14 cellular contexts compared by ENCODE assay signal in the genomic region with DNA sequence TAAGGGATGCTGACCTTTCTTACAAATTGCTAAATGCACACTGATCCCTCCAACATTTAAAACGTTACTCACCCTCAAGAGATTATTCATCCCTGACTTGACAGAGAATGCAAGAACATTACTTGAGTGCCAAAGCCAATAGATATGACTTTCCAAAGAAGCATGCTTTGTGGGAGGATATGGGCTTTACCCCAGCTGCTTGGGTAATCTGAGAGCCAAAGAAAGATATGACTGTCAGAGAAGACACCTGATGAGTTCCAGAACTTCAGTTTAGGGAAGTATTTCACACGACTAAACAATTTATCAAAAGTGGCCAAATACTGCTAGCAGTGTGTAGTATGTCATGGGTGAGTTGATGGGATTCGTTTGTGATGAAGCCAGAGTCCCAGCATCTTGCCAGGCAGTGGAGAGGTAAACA. TPM values are rescaled to one million over a fixed set of nuclear protein-coding genes. Genes with fewer than 3 reads are reported as not detected.
DNase-seq lines count a peak whose midpoint lies in the region; ATAC-seq, FAIRE-seq and TF ChIP-seq lines count a peak whose summit lies in the region.
"Had no signal": no experiment of that assay in that cellular context is flagged by ENCODE, and none has a peak within 500 bp of the region (broad histone marks: within the 10 kb centered on the region; RNA-seq: fewer than 3 reads in every experiment).

No MANE protein-coding gene starts in this region.

- H3K79me2 ChIP-seq in HepG2 (ENCODE audit: insufficient read depth, low read length): no peaks in the 10 kb centered on the region

- no peak for FAIRE-seq in HepG2 (lab: Jason Lieb, UNC)

- H2AFZ ChIP-seq in HepG2 (ENCODE audit: low read length): no peak overlapping the region
- H2AFZ ChIP-seq: PC-9 had no signal

- H3K27me3 ChIP-seq in liver (ENCODE audit: control insufficient read depth in 4 of 4, insufficient read depth in 4 of 4, low read length in 3 of 4) (peaks cover 0 to 9% (median 0%) of the 10 kb centered on the region in 4 donors), HepG2 (ENCODE audit: control insufficient read depth in 1 of 2, insufficient read depth in 2 of 2, low read length in 2 of 2) (0 out of 5 replicates have a peak, but pooled peaks cover 0 to 5% of the 10 kb centered on the region in 2 experiments), right cardiac atrium (ENCODE audit: control insufficient read depth, insufficient read depth) (no peaks in the 10 kb centered on the region), aorta (ENCODE audit: control insufficient read depth in 1 of 2, insufficient read depth in 2 of 2, low read length in 1 of 2) (no peaks in the 10 kb centered on the region)
- H3K27me3 ChIP-seq: suprapubic skin had no signal

- H3K9ac ChIP-seq in liver (ENCODE audit: low read depth in 1 of 2, low read length in 2 of 2) (no peak overlapping the region), HepG2 (ENCODE audit: insufficient read depth, low read depth, low read length) (no peak overlapping the region)

- no peak for DNase-seq in HepG2 (ENCODE audit: low spot score)
- peak; percentile 57 for DNase-seq in amniotic stem cell (lab: John Stamatoyannopoulos, UW)
- DNase-seq in right cardiac atrium: no peak
- no peak for DNase-seq in aorta
- DNase-seq in H4 (ENCODE audit: low spot score): no peak
- no peak for DNase-seq in NOMO-1 treated with DMSO at 0.1 percent for 48 hours (lab: John Stamatoyannopoulos, UW; ENCODE audit: unreplicated experiment)
- no peak for DNase-seq in GM13977 (ENCODE audit: low spot score)
- DNase-seq: activated effector memory CD4-positive, alpha-beta T cell treated with anti-CD3 and anti-CD28 coated beads, Interleukin-2, amount 50 U/mL, for 16 hours; NCI-H187 treated with DMSO at 0.1 percent for 48 hours; stimulated activated CD4-positive, alpha-beta T cell treated with anti-CD3 and anti-CD28 coated beads, Interleukin-4, amount 100 ng/mL, for 24 hours had no signal

- POLR2A ChIA-PET in HepG2 (lab: Yijun Ruan, JAX): no interaction called here

- TF ChIP-seq EP300 in HepG2 (IDR thresholded peaks at IDR 0.05; ENCODE audit: low read depth in 2 of 2, low read length in 2 of 2) (no peak), HepG2 (CRISPR knock-in tag; IDR thresholded peaks at IDR 0.05; ENCODE audit: borderline replicate concordance) (no peak)

- TF ChIP-seq POLR2A in HepG2 (IDR thresholded peaks at IDR 0.05; ENCODE audit: insufficient read depth in 1 of 2, low read depth in 2 of 2, low read length in 2 of 2): no peak

- 50% methylated on average over 3 of the region's 3 CpGs for WGBS in liver
- 0% methylated on average over 3 of the region's 3 CpGs for WGBS in HepG2 (ENCODE audit: low lambda C conversion rate)
- WGBS in right cardiac atrium: 9% methylated on average over 3 of the region's 3 CpGs
- 25 to 26% methylated on average over 3 of the region's 3 CpGs for WGBS in aorta, 2 donors

- no peaks in the 10 kb centered on the region for H4K20me1 ChIP-seq in HepG2 (ENCODE audit: insufficient read depth, low read length)

- no peak overlapping the region for H3K4me2 ChIP-seq in HepG2 (ENCODE audit: low read depth, low read length)
- H3K4me2 ChIP-seq: PC-9 had no signal

- in situ Hi-C loops in HepG2 (cut with HindIII; ENCODE audit: extremely low pct_ligation_motif_present, low pct_unique_long_range_greater_than_20kb): loop anchor here (25.0 kb wide), 2 partner anchors 589 to 889 kb away; no protein-coding TSS in a partner anchor
- in situ Hi-C loops in GM13977 (cut with MboI; ENCODE audit: low pct_unique_long_range_greater_than_20kb, low sequenced_read_pairs, unreplicated experiment): loop anchor here (25.0 kb wide), 1 partner anchor 589 kb away; no protein-coding TSS in a partner anchor

- TF ChIP-seq RAD21 in liver (IDR thresholded peaks at IDR 0.05) (no peak), HepG2 (CRISPR knock-in tag; IDR thresholded peaks at IDR 0.05) (no peak)

- ATAC-seq in HepG2: no peak
- peak; percentile 70 to 86 for ATAC-seq in right cardiac atrium
- ATAC-seq in aorta (ENCODE audit: low FRiP score): peak; percentile 31
- ATAC-seq: WTC11 had no signal

- H3K4me1 ChIP-seq in liver (ENCODE audit: control insufficient read depth in 4 of 4, insufficient read depth in 4 of 4, low read length in 3 of 4) (no peaks in the 10 kb centered on the region), HepG2 (ENCODE audit: insufficient read depth, low read length) (no peaks in the 10 kb centered on the region), right cardiac atrium (ENCODE audit: control insufficient read depth, insufficient read depth, low read length) (no peaks in the 10 kb centered on the region), aorta (ENCODE audit: control insufficient read depth in 1 of 2, insufficient read depth in 2 of 2, low read length in 2 of 2) (no peaks in the 10 kb centered on the region)
- H3K4me1 ChIP-seq: suprapubic skin had no signal

- TF ChIP-seq CTCF in liver (IDR thresholded peaks at IDR 0.05; ENCODE audit: low read depth, low read length, missing input control) (no peak), HepG2 (CRISPR knock-in tag; IDR thresholded peaks at IDR 0.05) (no peak), GM13977 (IDR thresholded peaks at IDR 0.05; ENCODE audit: extremely low read depth, insufficient read depth, missing control alignments) (no peak)

- H3K36me3 ChIP-seq in liver (ENCODE audit: control insufficient read depth in 4 of 4, insufficient read depth in 3 of 4, low read depth in 1 of 4, low read length in 3 of 4): no peaks in the 10 kb centered on the region
- no peaks in the 10 kb centered on the region for H3K36me3 ChIP-seq in HepG2 (replicated peaks in 1 of 2; ENCODE audit: control insufficient read depth in 1 of 2, insufficient read depth in 2 of 2, low read length in 2 of 2)
- no peaks in the 10 kb centered on the region for H3K36me3 ChIP-seq in aorta (ENCODE audit: control insufficient read depth in 1 of 2, insufficient read depth in 2 of 2, low read length in 1 of 2)
- H3K36me3 ChIP-seq: suprapubic skin had no signal

- CTCF ChIA-PET in HepG2 (lab: Yijun Ruan, JAX; ENCODE audit: low intra/inter-chr PET ratio, low total read pairs): no interaction called here

- no TSS peak for BruUV-seq in HepG2 (replicated peaks; lab: Mats Ljungman, UMichigan)

- H3K9me3 ChIP-seq in liver (ENCODE audit: control insufficient read depth in 4 of 4, low read length in 3 of 4): no peaks in the 10 kb centered on the region
- no peaks in the 10 kb centered on the region for H3K9me3 ChIP-seq in HepG2 (ENCODE audit: low read length)
- no peaks in the 10 kb centered on the region for H3K9me3 ChIP-seq in right cardiac atrium (ENCODE audit: control insufficient read depth, low read length)
- H3K9me3 ChIP-seq in aorta (ENCODE audit: control insufficient read depth, low read length): no peaks in the 10 kb centered on the region
- H3K9me3 ChIP-seq: suprapubic skin had no signal

- intact Hi-C loops in HepG2 (cut with micrococcal nuclease; ENCODE audit: unreplicated experiment): no loop called here
- intact Hi-C loops in right cardiac atrium (cut with DNase I): loop anchor here in 1 of 4 donors (10.0 kb wide), 1 partner anchor 901 kb away; no protein-coding TSS in a partner anchor
- intact Hi-C loops in aorta (cut with DNase I): loop anchor here in 1 of 2 donors (10.0 kb wide), 1 partner anchor 891 kb away; no protein-coding TSS in a partner anchor

- H3K27ac ChIP-seq in liver (ENCODE audit: low read depth in 1 of 2, low read length in 2 of 2) (no peak overlapping the region), HepG2 (ENCODE audit: extremely low read length, insufficient read depth, low read length) (no peak overlapping the region), right cardiac atrium (ENCODE audit: low read length) (no peak overlapping the region), aorta (ENCODE audit: low read depth in 1 of 2, low read length in 2 of 2) (no peak overlapping the region)
- H3K27ac ChIP-seq: PC-9 had no signal

- no peak overlapping the region for H3K4me3 ChIP-seq in liver (ENCODE audit: low read depth in 1 of 3, low read length in 3 of 3)
- H3K4me3 ChIP-seq in HepG2 (replicated peaks in 1 of 3; ENCODE audit: insufficient read depth in 1 of 3, low read depth in 2 of 3, low read length in 3 of 3): no peak overlapping the region
- no peak overlapping the region for H3K4me3 ChIP-seq in right cardiac atrium (ENCODE audit: low read length)
- H3K4me3 ChIP-seq in aorta (ENCODE audit: low read length in 2 of 2): no peak overlapping the region
- H3K4me3 ChIP-seq: PC-9, suprapubic skin had no signal

TF ChIP-seq in liver, 16 proteins besides CTCF, POLR2A, EP300 and RAD21 (continues in another document):
- TF ChIP-seq HNF4A (conservative IDR thresholded peaks at IDR 0.05) (no peak), NR2F2 (IDR thresholded peaks at IDR 0.05) (peak; percentile 16)

TF ChIP-seq in HepG2, 621 proteins besides CTCF, POLR2A, EP300 and RAD21 (continues in another document):
- TF ChIP-seq HDAC6 (IDR thresholded peaks at IDR 0.05; ENCODE audit: low read depth, low read length): no peak

RNA-seq across cellular contexts. Expression of a gene that starts 7.4 kb away (rescaled TPM):
- total RNA-seq in liver (10 to 100 TPM in 1 of 2 donors, 1 to 10 TPM in 1; 4.1 to 11.5 TPM), HepG2 (2016; rRNA removed; fragmentation: Illumina TruSeq; extraction: Trizol) (36.6 and 61.4 TPM in 2 replicates), right cardiac atrium (1 to 10 TPM; 4.4 to 5.9 (median 5.3) TPM), aorta (1 to 10 TPM; 5.4 to 6.4 TPM)
- polyA plus RNA-seq in liver (1 to 10 TPM in 1 of 2 donors, under 1 TPM in 1; 0.89 to 1.9 TPM), HepG2 (2011; rRNA removed) (5.2 and 10.9 TPM in 2 replicates), right cardiac atrium (2.6 TPM), aorta (1 to 10 TPM; 3.9 to 4.6 TPM)
- total RNA-seq in HepG2 (2016; cell fraction: cytosol; rRNA removed; fragmentation: Illumina TruSeq; extraction: Trizol; ENCODE audit: low read depth): 6.4 and 7.2 TPM in 2 replicates
- total RNA-seq in HepG2 (2016; cell fraction: insoluble cytoplasmic fraction; rRNA removed; fragmentation: Illumina TruSeq; extraction: Trizol): 38.1 and 53.5 TPM in 2 replicates
- total RNA-seq in HepG2 (2016; cell fraction: membrane; rRNA removed; fragmentation: Illumina TruSeq; extraction: Trizol): 20.7 and 24.8 TPM in 2 replicates
- 27.4 and 29.1 TPM in 2 replicates for total RNA-seq in HepG2 (2016; cell fraction: nucleus; rRNA removed; fragmentation: Illumina TruSeq; extraction: Trizol)
- 3.3 and 5.9 TPM in 2 replicates for polyA plus RNA-seq in HepG2 (2011; cell fraction: cytosol; rRNA removed)
- polyA plus RNA-seq in HepG2 (2011; cell fraction: nucleus; rRNA removed): 7.4 and 9.6 TPM in 2 replicates
- polyA plus RNA-seq in HepG2 (2012): 7.9 and 14.0 TPM in 2 replicates
- 2.5 and 3.2 TPM in 2 replicates for polyA plus RNA-seq in HepG2 (2016; cell fraction: cytosol; fragmentation: Illumina TruSeq; extraction: Trizol; ENCODE audit: low read depth)
- 49.1 and 50.5 TPM in 2 replicates for polyA plus RNA-seq in HepG2 (2016; cell fraction: insoluble cytoplasmic fraction; fragmentation: Illumina TruSeq; extraction: Trizol; ENCODE audit: low read depth)
- polyA plus RNA-seq in HepG2 (2016; cell fraction: membrane; fragmentation: Illumina TruSeq; extraction: Trizol; ENCODE audit: low read depth): 6.6 and 7.7 TPM in 2 replicates
- polyA plus RNA-seq in HepG2 (2016; cell fraction: nucleus; fragmentation: Illumina TruSeq; extraction: Trizol; ENCODE audit: insufficient read depth, low read depth): 41.2 TPM in 2 replicates
- polyA minus RNA-seq in HepG2 (2011; rRNA and poly(A)+ RNA removed; ENCODE audit: low replicate concordance): 3.0 and 12.2 TPM in 2 replicates
- 4.0 and 8.9 TPM in 2 replicates for polyA minus RNA-seq in HepG2 (2011; cell fraction: cytosol; rRNA and poly(A)+ RNA removed)
- polyA minus RNA-seq in HepG2 (2011; cell fraction: nucleus; rRNA and poly(A)+ RNA removed): 15.2 and 19.2 TPM in 2 replicates
- total RNA-seq in H4 (2014; rRNA removed; shearing (Covaris generic)): 33.0 and 34.1 TPM in 2 replicates
